16 cellular contexts compared by ENCODE assay signal in genomic region chr3:22977650-22978289, GRCh38.
DNase-seq lines count a peak whose midpoint lies in the region; ATAC-seq and TF ChIP-seq lines count a peak whose summit lies in the region.
"Had no signal": no experiment of that assay in that cellular context is flagged by ENCODE, and none has a peak within 500 bp of the region (broad histone marks: within the 10 kb centered on the region; RNA-seq: fewer than 3 reads in every experiment).

No MANE protein-coding gene starts in this region.

- H3K4me1 ChIP-seq in ACC112 (ENCODE audit: control insufficient read depth, insufficient read depth, low read length, unreplicated experiment) (peaks cover 7% of the 10 kb centered on the region), uterus (no peaks in the 10 kb centered on the region)
- H3K4me1 ChIP-seq: A549, HAP-1, sigmoid colon, testis had no signal

- DNase-seq in GM19240 (ENCODE audit: insufficient read length, low spot score): peak; percentile 21
- no peak for DNase-seq in SIG-M5 (lab: John Stamatoyannopoulos, UW)
- DNase-seq in uterus: no peak
- no peak for DNase-seq in DMS114 treated with DMSO at 0.1 percent for 48 hours (lab: John Stamatoyannopoulos, UW; ENCODE audit: unreplicated experiment)
- no peak for DNase-seq in NCI-H1417 treated with DMSO at 0.1 percent for 48 hours (lab: John Stamatoyannopoulos, UW)
- DNase-seq: Caco-2, dorsolateral prefrontal cortex, NCI-H1092 treated with DMSO at 0.1 percent for 48 hours, NCI-H510A, sigmoid colon, testis had no signal

- peak overlapping the region; percentile 12 for H2AFZ ChIP-seq in ACC112 (ENCODE audit: low read length, unreplicated experiment)

- no peaks in the 10 kb centered on the region for H3K79me2 ChIP-seq in ACC112 (ENCODE audit: control insufficient read depth, insufficient read depth, low read length, unreplicated experiment)

- H3K27ac ChIP-seq in ACC112 (ENCODE audit: low read depth, low read length) (no peak overlapping the region), uterus (no peak overlapping the region)
- H3K27ac ChIP-seq: A549, dorsolateral prefrontal cortex, sigmoid colon, testis had no signal

- intact Hi-C loops in uterus (cut with DNase I; ENCODE audit: low total_unique reads): no loop called here

- no peaks in the 10 kb centered on the region for H3K9me3 ChIP-seq in uterus
- H3K9me3 ChIP-seq: A549, Caco-2, HAP-1, sigmoid colon, testis had no signal

- H3K36me3 ChIP-seq in ACC112 (ENCODE audit: insufficient read depth, low read length) (no peaks in the 10 kb centered on the region), uterus (no peaks in the 10 kb centered on the region)
- H3K36me3 ChIP-seq: HAP-1, sigmoid colon had no signal

- TF ChIP-seq POLR2A in uterus (IDR thresholded peaks at IDR 0.05): no peak

- H3K4me3 ChIP-seq in ACC112 (ENCODE audit: low read depth, low read length) (no peak overlapping the region), uterus (no peak overlapping the region)
- H3K4me3 ChIP-seq: A549, dorsolateral prefrontal cortex, HAP-1, sigmoid colon, testis had no signal

- H3K27me3 ChIP-seq in ACC112 (ENCODE audit: insufficient read depth, low read length) (no peaks in the 10 kb centered on the region), uterus (no peaks in the 10 kb centered on the region)
- H3K27me3 ChIP-seq: dorsolateral prefrontal cortex, sigmoid colon, testis had no signal

- ATAC-seq in HG02678 (IDR thresholded peaks at IDR 0.05; ENCODE audit: unreplicated experiment) (peak; percentile 81), HG03520 (IDR thresholded peaks at IDR 0.05; ENCODE audit: unreplicated experiment) (peak; percentile 66)

- TF ChIP-seq CTCF in uterus (IDR thresholded peaks at IDR 0.05): no peak
